Comparison of ENCODE assay signal across 19 cellular contexts in the genomic region with DNA sequence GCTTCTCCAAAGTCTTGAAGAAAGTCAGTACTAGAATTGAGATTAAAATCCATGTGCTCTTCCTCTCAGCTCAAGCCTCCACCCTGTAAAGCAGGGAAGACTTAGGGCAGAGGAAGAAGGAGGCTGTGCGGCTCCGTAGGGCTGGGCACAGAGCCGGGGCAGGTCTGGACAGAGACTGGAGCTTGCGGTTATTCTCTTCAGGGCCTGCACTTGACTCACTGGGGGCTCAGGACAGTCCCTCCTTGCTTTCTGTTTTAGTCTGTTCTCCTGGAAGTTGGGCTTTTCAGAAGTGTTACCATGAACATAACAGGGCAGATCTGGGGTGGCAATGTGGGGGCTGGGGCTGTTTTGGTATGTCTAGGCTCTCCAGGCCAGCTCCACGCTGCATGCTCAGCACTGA. TPM values are rescaled to one million over a fixed set of nuclear protein-coding genes. Genes with fewer than 3 reads are reported as not detected.
DNase-seq lines count a peak whose midpoint lies in the region; TF ChIP-seq lines count a peak whose summit lies in the region.
"Had no signal": no experiment of that assay in that cellular context is flagged by ENCODE, and none has a peak within 500 bp of the region (broad histone marks: within the 10 kb centered on the region; RNA-seq: fewer than 3 reads in every experiment).

No MANE protein-coding gene starts in this region.

- H3K27ac ChIP-seq in RWPE1 (peak overlapping the region; percentile 92), tibial artery (peak overlapping the region; percentile 70 to 80)
- H3K27ac ChIP-seq: HL-60, KMS-11 had no signal

- no peaks in the 10 kb centered on the region for H3K9me3 Mint-ChIP-seq in activated CD4-positive, alpha-beta memory T cell treated with anti-CD3 and anti-CD28 coated beads for 36 hours
- H3K9me3 Mint-ChIP-seq: CD4-positive, alpha-beta T cell; GM23338 had no signal

- intact Hi-C loops in tibial artery (cut with DNase I; ENCODE audit: low total_unique reads), result no loop called here
- intact Hi-C loops in activated CD4-positive, alpha-beta memory T cell treated with anti-CD3 and anti-CD28 coated beads for 36 hours (cut with micrococcal nuclease), result no loop called here

- POLR2A ChIA-PET in RWPE1 (lab: Yijun Ruan, JAX; ENCODE audit: low non-redundant PET), result no interaction called here
- POLR2A ChIA-PET in activated CD4-positive, alpha-beta memory T cell treated with anti-CD3 and anti-CD28 coated beads for 36 hours (lab: Charles Lee), result no interaction called here

- CTCF ChIA-PET in RWPE1 (lab: Yijun Ruan, JAX), result interaction anchor here (1.9 kb wide), 1 partner anchor 21 kb away, joined by 8 read pairs; the partner anchor contains the start of gene TRABD2B
- CTCF ChIA-PET in activated CD4-positive, alpha-beta memory T cell treated with anti-CD3 and anti-CD28 coated beads for 36 hours (lab: Charles Lee), result interaction anchor here (1.1 to 2.3 kb wide), 2 partner anchors 20 to 43 kb away, joined by 3 to 7 read pairs; no protein-coding TSS in a partner anchor

- H3K4me1 ChIP-seq in tibial artery, result peaks cover 0 to 54% (median 23%) of the 10 kb centered on the region in 4 donors

- in situ Hi-C loops in KBM-7 (cut with MboI; ENCODE audit: low pct_unique_long_range_greater_than_20kb, low sequenced_read_pairs), result no loop called here

- no peaks in the 10 kb centered on the region for H3K36me3 ChIP-seq in tibial artery

- TF ChIP-seq CTCF in RWPE1 (conservative IDR thresholded peaks at IDR 0.05; ENCODE audit: low read depth), result no peak
- TF ChIP-seq CTCF in tibial artery (IDR thresholded peaks at IDR 0.05), result no peak

- H3K27me3 Mint-ChIP-seq in activated CD4-positive, alpha-beta memory T cell treated with anti-CD3 and anti-CD28 coated beads for 36 hours, result peaks cover 35% of the 10 kb centered on the region

- no peaks in the 10 kb centered on the region for H3K9me3 ChIP-seq in tibial artery

- H3K27ac Mint-ChIP-seq in activated CD4-positive, alpha-beta memory T cell treated with anti-CD3 and anti-CD28 coated beads for 36 hours, result no peak overlapping the region
- H3K27ac Mint-ChIP-seq: B cell; CD4-positive, alpha-beta T cell; GM23338 had no signal

- H3K36me3 Mint-ChIP-seq in activated CD4-positive, alpha-beta memory T cell treated with anti-CD3 and anti-CD28 coated beads for 36 hours, result no peaks in the 10 kb centered on the region

- DNase-seq in RWPE1 (ENCODE audit: low spot score) (peak; percentile 71), ecto neural progenitor cell (ENCODE audit: low spot score) (peak; percentile 24), islet precursor cell (peak; percentile 45), tibial artery (no peak), KBM-7 (no peak), iPS-NIHi7 (ENCODE audit: extremely low spot score) (no peak), NCI-H446 treated with DMSO at 0.1 percent for 48 hours (lab: John Stamatoyannopoulos, UW) (no peak)
- no peak for DNase-seq in activated CD4-positive, alpha-beta memory T cell treated with anti-CD3 and anti-CD28 coated beads for 36 hours
- DNase-seq: ACHN; CD4-positive, alpha-beta T cell; MM.1S; NCI-H1105; NCI-H187; NCI-H774; SHP77 had no signal

- H3K4me3 Mint-ChIP-seq in activated CD4-positive, alpha-beta memory T cell treated with anti-CD3 and anti-CD28 coated beads for 36 hours, result no peak overlapping the region
- H3K4me3 Mint-ChIP-seq: B cell; CD4-positive, alpha-beta T cell; GM23338 had no signal

- no peak overlapping the region for H3K4me3 ChIP-seq in tibial artery
- H3K4me3 ChIP-seq: GM23338 had no signal

- H3K27me3 ChIP-seq in tibial artery, result no peaks in the 10 kb centered on the region

- H3K4me1 Mint-ChIP-seq in activated CD4-positive, alpha-beta memory T cell treated with anti-CD3 and anti-CD28 coated beads for 36 hours (ENCODE audit: low read depth), result no peaks in the 10 kb centered on the region
- H3K4me1 Mint-ChIP-seq: B cell had no signal

RNA-seq across cellular contexts. Expression of gene TRABD2B, which starts 21.6 kb away (rescaled TPM):
- not detected for total RNA-seq in activated CD4-positive, alpha-beta memory T cell treated with anti-CD3 and anti-CD28 coated beads for 36 hours
- total RNA-seq: B cell; CD4-positive, alpha-beta T cell had no signal

Comparison
In these comparisons a context has a peak if more than half of its experiments do, and no peak if none do; other contexts are left out.
1. DNase-seq: peak in RWPE1 (single experiment), ecto neural progenitor cell (single experiment) and islet precursor cell (single experiment); none in tibial artery (0 of 2), activated CD4-positive, alpha-beta memory T cell treated with anti-CD3 and anti-CD28 coated beads for 36 hours (single experiment), KBM-7 (single experiment), iPS-NIHi7 (single experiment) and NCI-H446 treated with DMSO at 0.1 percent for 48 hours (single experiment).